In the genomic region with DNA sequence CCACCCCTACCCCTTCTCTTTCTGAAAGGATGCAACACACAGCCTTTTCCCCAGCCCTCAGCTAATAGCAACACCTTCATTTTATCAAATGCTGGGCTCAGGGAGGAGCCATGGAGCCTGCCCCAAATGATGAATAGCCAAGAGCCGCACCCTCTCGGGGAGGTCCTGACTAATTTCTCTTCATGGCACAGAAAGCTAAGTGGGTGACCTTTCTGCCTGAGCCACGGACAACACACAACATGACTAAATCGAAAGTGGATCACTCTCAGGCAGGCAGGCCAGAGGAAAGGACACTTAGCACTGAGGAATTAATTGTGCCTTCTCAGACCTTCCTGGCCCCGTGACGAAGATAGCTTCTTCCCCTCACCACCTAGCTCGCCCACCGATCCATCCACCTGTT, we compare ENCODE assay signal across 26 cellular contexts.
DNase-seq lines count a peak whose midpoint lies in the region; ATAC-seq and TF ChIP-seq lines count a peak whose summit lies in the region.
"Had no signal": no experiment of that assay in that cellular context is flagged by ENCODE, and none has a peak within 500 bp of the region (broad histone marks: within the 10 kb centered on the region; RNA-seq: fewer than 3 reads in every experiment).

No MANE protein-coding gene starts in this region.

- DNase-seq in MCF 10A (ENCODE audit: unreplicated experiment), result peak; percentile 15
- DNase-seq in breast epithelium (ENCODE audit: low spot score in 2 of 2), result no peak
- peak; percentile 36 for DNase-seq in NCI-H2227 (lab: John Stamatoyannopoulos, UW; ENCODE audit: unreplicated experiment)
- peak; percentile 0 for DNase-seq in SK-MEL-5 (ENCODE audit: low read depth, low spot score)
- no peak for DNase-seq in AG08395 (ENCODE audit: low spot score)
- DNase-seq in activated CD4-positive, alpha-beta T cell treated with anti-CD3 and anti-CD28 coated beads for 36 hours, result no peak
- DNase-seq: activated B cell treated with CpG ODN at 0.5 μM for 24 hours; activated CD4-positive, alpha-beta memory T cell treated with anti-CD3 and anti-CD28 coated beads for 36 hours; activated effector memory CD4-positive, alpha-beta T cell treated with Interleukin-2 at 50 U/mL for 16 hours; activated naive CD8-positive, alpha-beta T cell treated with anti-CD3 and anti-CD28 coated beads for 36 hours; EL; foreskin fibroblast; H9; naive thymus-derived CD4-positive, alpha-beta T cell; NCI-H1105; NCI-H524; retina; stimulated activated CD4-positive, alpha-beta T cell treated with anti-CD3 and anti-CD28 coated beads, Interleukin-4, amount 100 ng/mL, for 1 hour; T1000 had no signal

- intact Hi-C loops in MCF 10A (cut with micrococcal nuclease) (no loop called here), breast epithelium (cut with DNase I; ENCODE audit: low total_unique reads) (no loop called here)
- intact Hi-C loops in activated CD4-positive, alpha-beta T cell treated with anti-CD3 and anti-CD28 coated beads for 36 hours (cut with DNase I, micrococcal nuclease), result no loop called here

- H3K9ac ChIP-seq in skeletal muscle satellite cell (ENCODE audit: low read depth, low read length), result no peak overlapping the region

- H3K27me3 ChIP-seq in breast epithelium (peaks cover 0 to 32% of the 10 kb centered on the region in 2 donors), skeletal muscle satellite cell (ENCODE audit: control insufficient read depth, insufficient read depth, low read length) (no peaks in the 10 kb centered on the region)
- H3K27me3 ChIP-seq: suprapubic skin had no signal

- TF ChIP-seq POLR2A in breast epithelium (IDR thresholded peaks at IDR 0.05), result no peak

- ATAC-seq in HG02571 (IDR thresholded peaks at IDR 0.05; ENCODE audit: unreplicated experiment), result no peak
- no peak for ATAC-seq in activated CD4-positive, alpha-beta T cell treated with anti-CD3 and anti-CD28 coated beads for 36 hours
- ATAC-seq: left lobe of liver; naive thymus-derived CD4-positive, alpha-beta T cell; stimulated activated memory B cell treated with anti-CD40 and anti-IgM and Interleukin-4, amounts not matched to agents 10 μg/mL and 1 μg/mL and 100 μg/mL, for 72 hours had no signal

- H3K9me3 ChIP-seq in breast epithelium, result no peaks in the 10 kb centered on the region
- no peaks in the 10 kb centered on the region for H3K9me3 ChIP-seq in skeletal muscle satellite cell (replicated peaks; ENCODE audit: low read length)
- H3K9me3 ChIP-seq: suprapubic skin had no signal

- H3K27me3 Mint-ChIP-seq in MCF 10A (ENCODE audit: insufficient read depth, unreplicated experiment), result peaks cover 43% of the 10 kb centered on the region
- H3K27me3 Mint-ChIP-seq in activated CD4-positive, alpha-beta T cell treated with anti-CD3 and anti-CD28 coated beads for 36 hours, result no peaks in the 10 kb centered on the region
- H3K27me3 Mint-ChIP-seq: activated B cell treated with CpG ODN at 0.5 μM for 24 hours; activated CD4-positive, alpha-beta memory T cell treated with anti-CD3 and anti-CD28 coated beads for 36 hours; activated naive CD8-positive, alpha-beta T cell treated with anti-CD3 and anti-CD28 coated beads for 36 hours; naive thymus-derived CD4-positive, alpha-beta T cell; stimulated activated memory B cell treated with anti-CD40 and anti-IgM and Interleukin-4, amounts not matched to agents 10 μg/mL and 1 μg/mL and 100 μg/mL, for 72 hours had no signal

- no peaks in the 10 kb centered on the region for H3K9me3 Mint-ChIP-seq in MCF 10A (ENCODE audit: unreplicated experiment)
- H3K9me3 Mint-ChIP-seq in activated CD4-positive, alpha-beta T cell treated with anti-CD3 and anti-CD28 coated beads for 36 hours (ENCODE audit: low read depth), result no peaks in the 10 kb centered on the region
- H3K9me3 Mint-ChIP-seq: activated CD4-positive, alpha-beta memory T cell treated with anti-CD3 and anti-CD28 coated beads for 36 hours; activated naive CD8-positive, alpha-beta T cell treated with anti-CD3 and anti-CD28 coated beads for 36 hours; stimulated activated memory B cell treated with anti-CD40 and anti-IgM and Interleukin-4, amounts not matched to agents 10 μg/mL and 1 μg/mL and 100 μg/mL, for 72 hours had no signal

- H3K4me3 ChIP-seq in breast epithelium, result no peak overlapping the region
- no peak overlapping the region for H3K4me3 ChIP-seq in skeletal muscle satellite cell (ENCODE audit: low read length)
- H3K4me3 ChIP-seq: suprapubic skin had no signal

- H3K36me3 ChIP-seq in breast epithelium (no peaks in the 10 kb centered on the region), skeletal muscle satellite cell (ENCODE audit: insufficient read depth, low read length) (no peaks in the 10 kb centered on the region)
- H3K36me3 ChIP-seq: suprapubic skin had no signal

- no peaks in the 10 kb centered on the region for H3K36me3 Mint-ChIP-seq in MCF 10A (ENCODE audit: insufficient read depth, unreplicated experiment)
- H3K36me3 Mint-ChIP-seq in activated CD4-positive, alpha-beta T cell treated with anti-CD3 and anti-CD28 coated beads for 36 hours (ENCODE audit: low read depth), result no peaks in the 10 kb centered on the region
- H3K36me3 Mint-ChIP-seq: activated CD4-positive, alpha-beta memory T cell treated with anti-CD3 and anti-CD28 coated beads for 36 hours; activated naive CD8-positive, alpha-beta T cell treated with anti-CD3 and anti-CD28 coated beads for 36 hours; CD14-positive monocyte; naive thymus-derived CD4-positive, alpha-beta T cell; stimulated activated memory B cell treated with anti-CD40 and anti-IgM and Interleukin-4, amounts not matched to agents 10 μg/mL and 1 μg/mL and 100 μg/mL, for 72 hours had no signal

- in situ Hi-C loops in SK-MEL-5 (cut with HindIII; ENCODE audit: low pct_unique_long_range_greater_than_20kb, low sequenced_read_pairs), result no loop called here

- POLR2A ChIA-PET in MCF 10A (lab: Yijun Ruan, JAX), result interaction anchor here (0.7 kb wide), 1 partner anchor 288 kb away, joined by 4 read pairs; no protein-coding TSS in a partner anchor
- POLR2A ChIA-PET in activated CD4-positive, alpha-beta T cell treated with anti-CD3 and anti-CD28 coated beads for 36 hours (lab: Charles Lee), result no interaction called here

- TF ChIP-seq CTCF in MCF 10A (IDR thresholded peaks at IDR 0.05; ENCODE audit: unreplicated experiment) (no peak), breast epithelium (IDR thresholded peaks at IDR 0.05) (no peak)

- H3K27ac ChIP-seq in breast epithelium, result no peak overlapping the region
- H3K27ac ChIP-seq: epithelial cell of prostate, suprapubic skin had no signal

- CTCF ChIA-PET in MCF 10A (lab: Yijun Ruan, JAX), result no interaction called here
- CTCF ChIA-PET in activated CD4-positive, alpha-beta T cell treated with anti-CD3 and anti-CD28 coated beads for 36 hours (lab: Charles Lee), result no interaction called here

- BruUV-seq in MCF 10A (replicated peaks; lab: Mats Ljungman, UMichigan), result no TSS peak

- peak overlapping the region; percentile 44 for H3K4me2 ChIP-seq in skeletal muscle satellite cell (ENCODE audit: low read length)

- H3K27ac Mint-ChIP-seq in MCF 10A (ENCODE audit: low read depth, unreplicated experiment), result no peak overlapping the region
- H3K27ac Mint-ChIP-seq in activated CD4-positive, alpha-beta T cell treated with anti-CD3 and anti-CD28 coated beads for 36 hours, result no peak overlapping the region
- H3K27ac Mint-ChIP-seq: activated B cell treated with CpG ODN at 0.5 μM for 24 hours; activated CD4-positive, alpha-beta memory T cell treated with anti-CD3 and anti-CD28 coated beads for 36 hours; activated naive CD8-positive, alpha-beta T cell treated with anti-CD3 and anti-CD28 coated beads for 36 hours; H9; naive thymus-derived CD4-positive, alpha-beta T cell; stimulated activated memory B cell treated with anti-CD40 and anti-IgM and Interleukin-4, amounts not matched to agents 10 μg/mL and 1 μg/mL and 100 μg/mL, for 72 hours had no signal

- H3K4me1 Mint-ChIP-seq in MCF 10A (ENCODE audit: insufficient read depth, unreplicated experiment), result no peaks in the 10 kb centered on the region
- H3K4me1 Mint-ChIP-seq in activated CD4-positive, alpha-beta T cell treated with anti-CD3 and anti-CD28 coated beads for 36 hours, result no peaks in the 10 kb centered on the region
- H3K4me1 Mint-ChIP-seq: activated B cell treated with CpG ODN at 0.5 μM for 24 hours; activated naive CD8-positive, alpha-beta T cell treated with anti-CD3 and anti-CD28 coated beads for 36 hours; CD14-positive monocyte; naive thymus-derived CD4-positive, alpha-beta T cell; stimulated activated memory B cell treated with anti-CD40 and anti-IgM and Interleukin-4, amounts not matched to agents 10 μg/mL and 1 μg/mL and 100 μg/mL, for 72 hours had no signal

- H3K4me3 Mint-ChIP-seq in MCF 10A (ENCODE audit: unreplicated experiment), result no peak overlapping the region
- no peak overlapping the region for H3K4me3 Mint-ChIP-seq in activated CD4-positive, alpha-beta T cell treated with anti-CD3 and anti-CD28 coated beads for 36 hours
- H3K4me3 Mint-ChIP-seq: activated B cell treated with CpG ODN at 0.5 μM for 24 hours; activated CD4-positive, alpha-beta memory T cell treated with anti-CD3 and anti-CD28 coated beads for 36 hours; activated naive CD8-positive, alpha-beta T cell treated with anti-CD3 and anti-CD28 coated beads for 36 hours; CD14-positive monocyte; H9; naive thymus-derived CD4-positive, alpha-beta T cell; stimulated activated memory B cell treated with anti-CD40 and anti-IgM and Interleukin-4, amounts not matched to agents 10 μg/mL and 1 μg/mL and 100 μg/mL, for 72 hours had no signal

- no peaks in the 10 kb centered on the region for H3K4me1 ChIP-seq in breast epithelium
- no peaks in the 10 kb centered on the region for H3K4me1 ChIP-seq in skeletal muscle satellite cell (ENCODE audit: control insufficient read depth, insufficient read depth, low read length)
- H3K4me1 ChIP-seq: suprapubic skin had no signal

Comparison
In these comparisons a context has a peak if more than half of its experiments do, and no peak if none do; other contexts are left out.
1. DNase-seq: peak in MCF 10A (single experiment), NCI-H2227 (single experiment) and SK-MEL-5 (single experiment); none in breast epithelium (0 of 2), AG08395 (single experiment) and activated CD4-positive, alpha-beta T cell treated with anti-CD3 and anti-CD28 coated beads for 36 hours (single experiment).